21 cellular contexts compared by ENCODE assay signal in the genomic region with DNA sequence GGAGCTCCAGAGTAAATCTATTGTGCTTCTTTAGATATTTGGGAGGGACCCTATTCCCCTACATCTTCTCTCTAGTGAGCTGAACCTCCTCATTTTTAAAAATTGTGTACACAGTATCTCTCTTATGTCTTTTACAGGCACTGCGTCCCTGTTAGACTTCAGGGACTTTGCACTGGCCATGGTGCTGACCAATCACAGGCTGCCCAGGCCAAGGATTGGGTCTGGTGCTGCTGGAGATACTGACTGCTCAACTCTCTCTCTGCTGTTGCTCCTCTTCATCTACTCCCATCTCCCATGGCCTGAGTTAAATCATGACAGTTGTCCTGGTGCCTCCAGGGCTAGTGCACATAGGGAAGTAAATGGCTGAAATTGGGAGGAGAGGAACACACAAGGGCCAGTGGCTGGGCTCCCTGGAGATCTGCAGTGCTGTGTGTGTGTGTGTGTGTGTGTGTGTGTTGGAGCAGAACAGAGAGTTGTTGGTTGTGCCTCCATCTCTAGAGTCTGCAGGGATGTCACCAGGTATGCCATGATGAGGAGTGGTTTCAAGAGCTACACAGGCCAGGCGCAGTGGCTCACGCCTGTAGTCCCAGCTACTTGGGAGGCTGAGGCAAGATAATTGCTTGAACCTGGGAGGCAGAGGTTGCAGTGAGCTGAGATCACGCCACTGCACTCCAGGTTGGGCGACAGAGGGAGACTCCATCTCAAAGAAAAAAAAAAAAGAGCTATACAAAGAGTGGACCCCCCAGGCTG.
A peak's percentile ranks its signal among the peaks of the same experiment; 100 is the strongest.
DNase-seq lines count a peak whose midpoint lies in the region; ATAC-seq, FAIRE-seq and TF ChIP-seq lines count a peak whose summit lies in the region.
"Had no signal": no experiment of that assay in that cellular context is flagged by ENCODE, and none has a peak within 500 bp of the region (broad histone marks: within the 10 kb centered on the region; RNA-seq: fewer than 3 reads in every experiment).

No MANE protein-coding gene starts in this region.

- SMC1A ChIA-PET in GM12878 (lab: Charles Lee; ENCODE audit: uncharacterized antibody, unreplicated experiment), result no interaction called here

- H2AFZ ChIP-seq in GM12878 (ENCODE audit: control insufficient read depth, low read depth, low read length), result no peak overlapping the region

- TF ChIP-seq RAD21 in GM12878 (IDR thresholded peaks at IDR 0.05; ENCODE audit: insufficient read depth, low read depth, low read length), result no peak

- no peak overlapping the region for H3K4me2 ChIP-seq in GM12878 (ENCODE audit: control insufficient read depth, insufficient read depth)
- H3K4me2 ChIP-seq: KMS-11 had no signal

- WGBS in GM12878 (ENCODE audit: insufficient coverage, insufficient replicate concordance, low lambda C conversion rate, missing lambda C conversion rate), result 52% methylated on average over 5 of the region's 5 CpGs
- 72 to 81% methylated on average over 5 of the region's 5 CpGs for WGBS in sigmoid colon, 2 donors

- DNase-seq in GM12878 (ENCODE audit: low read depth, low spot score) (no peak), islet precursor cell (peak; percentile 77), sigmoid colon (peak; percentile 11), GDM1 (lab: John Stamatoyannopoulos, UW) (no peak)
- no peak for DNase-seq in activated naive CD4-positive, alpha-beta T cell treated with anti-CD3 and anti-CD28 coated beads, Interleukin-2, amount 50 U/mL, for 16 hours
- DNase-seq: activated CD4-positive, alpha-beta T cell treated with anti-CD3 and anti-CD28 coated beads for 1 hour; activated naive CD8-positive, alpha-beta T cell treated with anti-CD3 and anti-CD28 coated beads, Interleukin-2, amount 10 ng/mL, durations not matched to agents 7 days and 5 days; Calu3; cortex of kidney; foreskin keratinocyte; hypothalamus; kidney glomerular epithelial cell; NCI-H1694 treated with DMSO at 0.1 percent for 48 hours; NCI-H69; stimulated activated CD4-positive, alpha-beta T cell treated with anti-CD3 and anti-CD28 coated beads, Interleukin-4, amount 100 ng/mL, for 24 hours had no signal

- TF ChIP-seq EP300 in GM12878 (IDR thresholded peaks at IDR 0.05; ENCODE audit: borderline replicate concordance in 1 of 2, control insufficient read depth in 1 of 2, low read depth in 2 of 2, low read length in 2 of 2) (no peak), sigmoid colon (IDR thresholded peaks at IDR 0.05) (no peak)

- in situ Hi-C loops in GM12878 (cut with MboI), result no loop called here

- H3K27me3 ChIP-seq in GM12878 (replicated peaks in 1 of 2; ENCODE audit: control insufficient read depth in 2 of 2, insufficient read depth in 2 of 2, low read length in 1 of 2) (peaks cover 3 to 10% of the 10 kb centered on the region in 2 experiments), sigmoid colon (peaks cover 0 to 3% (median 3%) of the 10 kb centered on the region in 3 donors)
- H3K27me3 ChIP-seq: foreskin keratinocyte had no signal

- H3K9ac ChIP-seq in GM12878 (ENCODE audit: control insufficient read depth, insufficient read depth, low read length), result no peak overlapping the region
- H3K9ac ChIP-seq: KMS-11 had no signal

- intact Hi-C loops in GM12878 (cut with micrococcal nuclease; ENCODE audit: unreplicated experiment), result no loop called here
- intact Hi-C loops in sigmoid colon (cut with DNase I), result no loop called here

- H3K36me3 ChIP-seq in HEK293 (ENCODE audit: control insufficient read depth in 2 of 2, insufficient read depth in 1 of 2, low read length in 2 of 2), result no peaks in the 10 kb centered on the region
- H3K36me3 ChIP-seq in GM12878 (ENCODE audit: control insufficient read depth in 2 of 2, insufficient read depth in 2 of 2, low read length in 1 of 2), result no peaks in the 10 kb centered on the region
- no peaks in the 10 kb centered on the region for H3K36me3 ChIP-seq in sigmoid colon

- no peaks in the 10 kb centered on the region for H3K9me3 ChIP-seq in HEK293 (ENCODE audit: control insufficient read depth, insufficient read depth, low read depth, low read length)
- no peaks in the 10 kb centered on the region for H3K9me3 ChIP-seq in GM12878 (replicated peaks; ENCODE audit: control insufficient read depth, insufficient read depth, low read length)
- peaks cover 0 to 10% (median 0%) of the 10 kb centered on the region in 4 donors for H3K9me3 ChIP-seq in sigmoid colon

- no TSS peak for BruUV-seq in GM12878 (replicated peaks; lab: Mats Ljungman, UMichigan)

- RAD21 ChIA-PET in GM12878 (lab: Charles Lee; ENCODE audit: unreplicated experiment), result interaction anchor here (0.6 kb wide), 1 partner anchor 26 kb away, joined by 3 read pairs; no protein-coding TSS in a partner anchor

- no peaks in the 10 kb centered on the region for H3K79me2 ChIP-seq in GM12878 (ENCODE audit: control insufficient read depth, insufficient read depth, low read length)

- TF ChIP-seq POLR2A in GM12878 (IDR thresholded peaks at IDR 0.05; ENCODE audit: low read depth, low read length), result no peak
- TF ChIP-seq POLR2A in sigmoid colon (IDR thresholded peaks at IDR 0.05), result no peak

- ATAC-seq in GM12878 (no peak), GM19035 (IDR thresholded peaks at IDR 0.05; ENCODE audit: unreplicated experiment) (no peak)
- ATAC-seq: foreskin keratinocyte; natural killer cell treated with Interleukin-12 subunit alpha and Interleukin-12 subunit beta and Interleukin-15 and Interleukin-18, amount 100 ng/mL, for 72 hours; Right ventricle myocardium inferior had no signal

- no peaks in the 10 kb centered on the region for H3K4me1 ChIP-seq in HEK293 (ENCODE audit: control insufficient read depth, insufficient read depth, low read length)
- no peaks in the 10 kb centered on the region for H3K4me1 ChIP-seq in GM12878 (ENCODE audit: control insufficient read depth, insufficient read depth, low read length)
- H3K4me1 ChIP-seq in sigmoid colon, result no peaks in the 10 kb centered on the region
- H3K4me1 ChIP-seq: foreskin keratinocyte had no signal

- no peaks in the 10 kb centered on the region for H4K20me1 ChIP-seq in GM12878 (ENCODE audit: control insufficient read depth, insufficient read depth)

- POLR2A ChIA-PET in HEK293 (lab: Yijun Ruan, JAX), result no interaction called here
- POLR2A ChIA-PET in GM12878 (lab: Charles Lee), result no interaction called here

- H3K4me3 ChIP-seq in HEK293 (ENCODE audit: low read depth, low read length) (no peak overlapping the region), GM12878 (no peak overlapping the region), sigmoid colon (no peak overlapping the region)

- TF ChIP-seq CTCF in HEK293 (tag by site-specific recombination; IDR thresholded peaks at IDR 0.05) (no peak), GM12878 (IDR thresholded peaks at IDR 0.05 in 2 of 3, conservative IDR thresholded peaks at IDR 0.05 in 1 of 3; ENCODE audit: control insufficient read depth in 2 of 3, extremely low read depth in 1 of 3, insufficient read depth in 1 of 3, low read depth in 3 of 3, low read length in 3 of 3) (no peak), sigmoid colon (IDR thresholded peaks at IDR 0.05) (no peak)

- H3K27ac ChIP-seq in HEK293 (ENCODE audit: extremely low read depth, low read depth, low read length) (no peak overlapping the region), GM12878 (ENCODE audit: control insufficient read depth, insufficient read depth) (no peak overlapping the region), sigmoid colon (no peak overlapping the region)
- H3K27ac ChIP-seq: foreskin keratinocyte, KMS-11 had no signal

- CTCF ChIA-PET in HEK293 (lab: Yijun Ruan, JAX), result no interaction called here
- CTCF ChIA-PET in GM12878 (lab: Yijun Ruan, JAX), result no interaction called here

- FAIRE-seq in GM12878 (lab: Jason Lieb, UNC), result no peak
- FAIRE-seq: TTC549 had no signal

TF ChIP-seq in HEK293, 187 proteins besides CTCF, POLR2A, EP300 and RAD21 (continues in another document):
- no peak for TF ChIP-seq ZNF707 (tag by site-specific recombination; IDR thresholded peaks at IDR 0.05)

TF ChIP-seq in GM12878, 131 proteins besides CTCF, POLR2A, EP300 and RAD21:
- TF ChIP-seq WRNIP1 (IDR thresholded peaks at IDR 0.05; ENCODE audit: borderline replicate concordance, low read depth, low read length), result no peak
- TF ChIP-seq, protein P1, sequence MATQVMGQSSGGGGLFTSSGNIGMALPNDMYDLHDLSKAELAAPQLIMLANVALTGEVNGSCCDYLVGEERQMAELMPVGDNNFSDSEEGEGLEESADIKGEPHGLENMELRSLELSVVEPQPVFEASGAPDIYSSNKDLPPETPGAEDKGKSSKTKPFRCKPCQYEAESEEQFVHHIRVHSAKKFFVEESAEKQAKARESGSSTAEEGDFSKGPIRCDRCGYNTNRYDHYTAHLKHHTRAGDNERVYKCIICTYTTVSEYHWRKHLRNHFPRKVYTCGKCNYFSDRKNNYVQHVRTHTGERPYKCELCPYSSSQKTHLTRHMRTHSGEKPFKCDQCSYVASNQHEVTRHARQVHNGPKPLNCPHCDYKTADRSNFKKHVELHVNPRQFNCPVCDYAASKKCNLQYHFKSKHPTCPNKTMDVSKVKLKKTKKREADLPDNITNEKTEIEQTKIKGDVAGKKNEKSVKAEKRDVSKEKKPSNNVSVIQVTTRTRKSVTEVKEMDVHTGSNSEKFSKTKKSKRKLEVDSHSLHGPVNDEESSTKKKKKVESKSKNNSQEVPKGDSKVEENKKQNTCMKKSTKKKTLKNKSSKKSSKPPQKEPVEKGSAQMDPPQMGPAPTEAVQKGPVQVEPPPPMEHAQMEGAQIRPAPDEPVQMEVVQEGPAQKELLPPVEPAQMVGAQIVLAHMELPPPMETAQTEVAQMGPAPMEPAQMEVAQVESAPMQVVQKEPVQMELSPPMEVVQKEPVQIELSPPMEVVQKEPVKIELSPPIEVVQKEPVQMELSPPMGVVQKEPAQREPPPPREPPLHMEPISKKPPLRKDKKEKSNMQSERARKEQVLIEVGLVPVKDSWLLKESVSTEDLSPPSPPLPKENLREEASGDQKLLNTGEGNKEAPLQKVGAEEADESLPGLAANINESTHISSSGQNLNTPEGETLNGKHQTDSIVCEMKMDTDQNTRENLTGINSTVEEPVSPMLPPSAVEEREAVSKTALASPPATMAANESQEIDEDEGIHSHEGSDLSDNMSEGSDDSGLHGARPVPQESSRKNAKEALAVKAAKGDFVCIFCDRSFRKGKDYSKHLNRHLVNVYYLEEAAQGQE (IDR thresholded peaks at IDR 0.05; ENCODE audit: low read depth, low read length), result peak; percentile 49; the same call in 1 of the 2 replicates

Comparison
In these comparisons a context has a peak if more than half of its experiments do, and no peak if none do; other contexts are left out.
1. DNase-seq: peak in islet precursor cell (single experiment) and sigmoid colon (single experiment); none in GM12878 (single experiment), activated naive CD4-positive, alpha-beta T cell treated with anti-CD3 and anti-CD28 coated beads, Interleukin-2, amount 50 U/mL, for 16 hours (single experiment) and GDM1 (single experiment).